ENCODE assay signal across 9 cellular contexts in the genomic region with DNA sequence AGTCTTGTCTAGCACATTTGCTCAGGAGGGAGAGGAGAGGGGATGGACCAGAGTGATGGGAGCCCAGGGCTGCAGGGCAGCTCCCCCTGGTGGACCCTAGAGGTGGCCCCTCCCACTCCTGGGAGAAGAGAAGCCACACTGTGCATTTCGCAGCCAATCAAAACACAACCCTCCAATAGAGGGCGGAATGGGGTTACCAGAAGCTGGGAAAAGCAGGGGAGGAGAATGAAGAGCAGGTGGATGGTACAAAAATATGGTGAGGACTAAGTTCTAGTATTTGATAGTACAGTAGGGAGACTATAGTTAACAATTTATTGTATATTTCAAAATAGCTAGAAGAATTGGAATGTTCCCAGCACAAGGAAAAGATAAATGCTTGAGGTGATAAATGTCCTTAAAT. TPM values are rescaled to one million over a fixed set of nuclear protein-coding genes. Genes with fewer than 3 reads are reported as not detected.
DNase-seq lines count a peak whose midpoint lies in the region; ATAC-seq, FAIRE-seq and TF ChIP-seq lines count a peak whose summit lies in the region.
"Had no signal": no experiment of that assay in that cellular context is flagged by ENCODE, and none has a peak within 500 bp of the region (broad histone marks: within the 10 kb centered on the region; RNA-seq: fewer than 3 reads in every experiment).

No MANE protein-coding gene starts in this region.

- no peaks in the 10 kb centered on the region for H4K20me1 ChIP-seq in Karpas-422 (ENCODE audit: insufficient read depth, low read depth, low read length)

- H3K27ac Mint-ChIP-seq in osteocyte (ENCODE audit: unreplicated experiment), result peak overlapping the region; percentile 14
- H3K27ac Mint-ChIP-seq: IgD-negative memory B cell had no signal

- H3K9me3 ChIP-seq in Karpas-422 (ENCODE audit: low read length) (no peaks in the 10 kb centered on the region), gastroesophageal sphincter (no peaks in the 10 kb centered on the region)

- 6% methylated on average over 2 of the region's 2 CpGs; no CpG with 5 or more reads in 1 of the 2 donors for WGBS in gastroesophageal sphincter (ENCODE audit: low coverage in 1 of 2), 2 donors

- no peak for TF ChIP-seq POLR2A in gastroesophageal sphincter (IDR thresholded peaks at IDR 0.05)

- H3K9ac ChIP-seq in Karpas-422 (ENCODE audit: low read length), result no peak overlapping the region

- no peak overlapping the region for H3K4me2 ChIP-seq in Karpas-422 (ENCODE audit: low read depth, low read length, poor library complexity, severe bottlenecking)

- no peak overlapping the region for H2AFZ ChIP-seq in Karpas-422 (ENCODE audit: low read length)

- H3K4me1 ChIP-seq in Karpas-422 (ENCODE audit: low read length) (no peaks in the 10 kb centered on the region), gastroesophageal sphincter (peaks cover 0 to 44% (median 17%) of the 10 kb centered on the region in 3 donors)

- H3K27me3 ChIP-seq in Karpas-422 (ENCODE audit: low read length), result no peaks in the 10 kb centered on the region
- H3K27me3 ChIP-seq in gastroesophageal sphincter, result no peaks in the 10 kb centered on the region

- no peak overlapping the region for H3K4me3 ChIP-seq in Karpas-422 (ENCODE audit: low read length)
- H3K4me3 ChIP-seq in gastroesophageal sphincter, result no peak overlapping the region

- TF ChIP-seq EP300 in gastroesophageal sphincter (IDR thresholded peaks at IDR 0.05), result no peak

- H3K9me2 ChIP-seq in Karpas-422 (replicated peaks; ENCODE audit: insufficient read depth, low read length), result no peaks in the 10 kb centered on the region

- H3K36me3 ChIP-seq in Karpas-422 (ENCODE audit: insufficient read depth, low read length), result peaks cover 4% of the 10 kb centered on the region; the same call in 1 of the 2 replicates
- H3K36me3 ChIP-seq in gastroesophageal sphincter, result peaks cover 0 to 76% of the 10 kb centered on the region in 2 donors

- peaks cover 24% of the 10 kb centered on the region for H3K36me3 Mint-ChIP-seq in osteocyte (ENCODE audit: unreplicated experiment)

- TF ChIP-seq CTCF in gastroesophageal sphincter (IDR thresholded peaks at IDR 0.05) (peak in 3 of 4 experiments; percentile 56 to 88 (median 79)), osteocyte (IDR thresholded peaks at IDR 0.05) (peak; percentile 84)

- H3K4me3 Mint-ChIP-seq in osteocyte (ENCODE audit: unreplicated experiment), result no peak overlapping the region
- H3K4me3 Mint-ChIP-seq: IgD-negative memory B cell had no signal

- ATAC-seq in GM19438 (IDR thresholded peaks at IDR 0.05; ENCODE audit: low read depth, unreplicated experiment) (peak; percentile 89), gastroesophageal sphincter (peak; percentile 91), HG02970 (IDR thresholded peaks at IDR 0.05; ENCODE audit: low FRiP score, unreplicated experiment) (no peak)

- DNase-seq in CD1c-positive myeloid dendritic cell (ENCODE audit: extremely low spot score), result peak; percentile 86
- DNase-seq in Karpas-422, result peak; percentile 86
- peak; percentile 9 for DNase-seq in RCC 7860 (ENCODE audit: low spot score)
- peak; percentile 49 for DNase-seq in activated effector memory CD4-positive, alpha-beta T cell treated with Interleukin-2 at 50 U/mL for 16 hours
- peak; percentile 88 for DNase-seq in osteocyte (ENCODE audit: extremely low spot score, unreplicated experiment)

- H3K79me2 ChIP-seq in Karpas-422 (ENCODE audit: low read length), result no peaks in the 10 kb centered on the region

- no peak overlapping the region for H3K27ac ChIP-seq in Karpas-422 (ENCODE audit: low read length)
- H3K27ac ChIP-seq in gastroesophageal sphincter, result peak overlapping the region in 1 of 4 donors; percentile 19

- no peaks in the 10 kb centered on the region for H3K9me3 Mint-ChIP-seq in osteocyte (ENCODE audit: unreplicated experiment)
- H3K9me3 Mint-ChIP-seq: IgD-negative memory B cell had no signal

- peaks cover 12% of the 10 kb centered on the region for H3K4me1 Mint-ChIP-seq in osteocyte (ENCODE audit: unreplicated experiment)

- no peaks in the 10 kb centered on the region for H3K27me3 Mint-ChIP-seq in osteocyte (ENCODE audit: unreplicated experiment)
- H3K27me3 Mint-ChIP-seq: IgD-negative memory B cell had no signal

- FAIRE-seq in RCC 7860 (lab: Jason Lieb, UNC), result no peak

RNA-seq across cellular contexts. Expression of a gene that starts 23.6 kb away (rescaled TPM):
- total RNA-seq in Karpas-422 (2014; rRNA removed; shearing (Covaris generic); ENCODE audit: low replicate concordance), result not detected in 2 replicates
- total RNA-seq in gastroesophageal sphincter (10 to 100 TPM in 2 of 4 donors, 1 to 10 TPM in 2; 4.3 to 12.8 (median 9.9) TPM), osteocyte (18.9 and 19.5 TPM in 2 replicates)

RNA-seq across cellular contexts. Expression of a gene that starts 27.8 kb away (rescaled TPM):
- 19.9 and 29.4 TPM in 2 replicates for total RNA-seq in Karpas-422 (2014; rRNA removed; shearing (Covaris generic); ENCODE audit: low replicate concordance)
- total RNA-seq in gastroesophageal sphincter (10 to 100 TPM in 2 of 4 donors, 1 to 10 TPM in 2; 9.0 to 27.5 (median 12.2) TPM), osteocyte (18.7 and 19.7 TPM in 2 replicates)

RNA-seq across cellular contexts. Expression of a gene that starts 41.3 kb away (rescaled TPM):
- not detected in 2 replicates for total RNA-seq in Karpas-422 (2014; rRNA removed; shearing (Covaris generic); ENCODE audit: low replicate concordance)
- total RNA-seq in gastroesophageal sphincter, result not detected
- not detected in 2 replicates for total RNA-seq in osteocyte

Comparison
In these comparisons a context has a peak if more than half of its experiments do, and no peak if none do; other contexts are left out.
1. DNase-seq: peak in every context shown above with its lines; median percentile 88 in osteocyte; 86 in CD1c-positive myeloid dendritic cell; 86 in Karpas-422; 49 in activated effector memory CD4-positive, alpha-beta T cell treated with Interleukin-2 at 50 U/mL for 16 hours; 9 in RCC 7860.